ENCODE assay signal across 19 cellular contexts in the genomic region with DNA sequence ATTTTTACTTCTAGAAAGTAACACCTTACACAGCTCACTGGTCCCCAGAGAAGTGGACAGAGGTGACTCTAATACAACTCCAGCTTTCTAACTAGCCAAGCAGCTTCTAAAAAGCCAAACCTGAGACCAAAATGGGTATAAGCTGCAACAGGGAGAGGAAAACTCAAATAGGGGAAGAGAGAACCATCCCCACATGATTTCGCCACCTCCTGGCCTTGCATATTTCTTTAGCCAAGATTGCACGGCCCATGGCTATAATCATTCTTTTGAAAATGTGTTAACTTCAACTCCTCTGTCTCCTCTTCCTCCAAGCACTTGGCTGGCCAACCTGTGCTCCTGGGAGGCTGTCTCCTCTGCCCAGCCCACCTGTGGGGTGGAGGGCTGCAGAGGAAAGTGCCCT. TPM values are rescaled to one million over a fixed set of nuclear protein-coding genes. Genes with fewer than 3 reads are reported as not detected.
"Had no signal": no experiment of that assay in that cellular context is flagged by ENCODE, and none has a peak within 500 bp of the region (broad histone marks: within the 10 kb centered on the region; RNA-seq: fewer than 3 reads in every experiment).

No MANE protein-coding gene starts in this region.

- H3K9me3 Mint-ChIP-seq: activated CD4-positive, alpha-beta T cell treated with anti-CD3 and anti-CD28 coated beads, Interleukin-2, amount 10 ng/mL, durations not matched to agents 7 days and 5 days; activated naive CD4-positive, alpha-beta T cell treated with anti-CD3 and anti-CD28 coated beads for 36 hours; activated naive CD8-positive, alpha-beta T cell treated with anti-CD3 and anti-CD28 coated beads, Interleukin-2, amount 50 U/mL, for 24 hours; activated T-cell treated with anti-CD3 and anti-CD28 coated beads, Interleukin-2, amount 50 U/mL, for 24 hours; central memory CD8-positive, alpha-beta T cell; natural killer cell had no signal

- H3K27ac Mint-ChIP-seq: activated CD4-positive, alpha-beta T cell treated with anti-CD3 and anti-CD28 coated beads, Interleukin-2, amount 10 ng/mL, durations not matched to agents 7 days and 5 days; activated CD8-positive, alpha-beta T cell treated with anti-CD3 and anti-CD28 coated beads, Interleukin-2, amount 10 ng/mL, durations not matched to agents 7 days and 5 days; activated naive CD4-positive, alpha-beta T cell treated with anti-CD3 and anti-CD28 coated beads for 36 hours; activated naive CD8-positive, alpha-beta T cell treated with anti-CD3 and anti-CD28 coated beads, Interleukin-2, amount 50 U/mL, for 24 hours; activated T-cell treated with anti-CD3 and anti-CD28 coated beads, Interleukin-2, amount 50 U/mL, for 24 hours; natural killer cell had no signal

- DNase-seq: activated CD4-positive, alpha-beta T cell treated with anti-CD3 and anti-CD28 coated beads, Interleukin-2, amount 10 ng/mL, durations not matched to agents 7 days and 5 days; activated CD8-positive, alpha-beta T cell treated with anti-CD3 and anti-CD28 coated beads, Interleukin-2, amount 10 ng/mL, durations not matched to agents 7 days and 5 days; activated naive CD4-positive, alpha-beta T cell treated with anti-CD3 and anti-CD28 coated beads for 36 hours; activated naive CD8-positive, alpha-beta T cell treated with anti-CD3 and anti-CD28 coated beads, Interleukin-2, amount 50 U/mL, for 24 hours; activated T-cell treated with anti-CD3 and anti-CD28 coated beads, Interleukin-2, amount 50 U/mL, for 24 hours; colonic mucosa; hypothalamus; natural killer cell; occipital lobe; stimulated activated CD4-positive, alpha-beta T cell treated with anti-CD3 and anti-CD28 coated beads, Interleukin-2, amount 100 ng/mL, for 24 hours; stimulated activated naive CD8-positive, alpha-beta T cell treated with anti-CD3 and anti-CD28 coated beads, Interleukin-15, Interleukin-2, amounts not matched to agents 100 U/mL and 50 U/mL, for 24 hours; substantia nigra; T1000; tibial artery had no signal

- H3K4me3 ChIP-seq: ascending aorta, colonic mucosa, lung, right atrium auricular region, tibial artery, vagina had no signal

- H3K36me3 Mint-ChIP-seq: natural killer cell had no signal

- H3K4me3 Mint-ChIP-seq: activated CD4-positive, alpha-beta T cell treated with anti-CD3 and anti-CD28 coated beads, Interleukin-2, amount 10 ng/mL, durations not matched to agents 7 days and 5 days; activated CD8-positive, alpha-beta T cell treated with anti-CD3 and anti-CD28 coated beads, Interleukin-2, amount 10 ng/mL, durations not matched to agents 7 days and 5 days; activated naive CD4-positive, alpha-beta T cell treated with anti-CD3 and anti-CD28 coated beads for 36 hours; activated naive CD8-positive, alpha-beta T cell treated with anti-CD3 and anti-CD28 coated beads, Interleukin-2, amount 50 U/mL, for 24 hours; activated T-cell treated with anti-CD3 and anti-CD28 coated beads, Interleukin-2, amount 50 U/mL, for 24 hours; central memory CD8-positive, alpha-beta T cell; natural killer cell had no signal

- H3K4me1 Mint-ChIP-seq: central memory CD8-positive, alpha-beta T cell; natural killer cell had no signal

RNA-seq across cellular contexts. Expression of a gene that starts 36.1 kb away (rescaled TPM):
- total RNA-seq: activated CD4-positive, alpha-beta T cell treated with anti-CD3 and anti-CD28 coated beads, Interleukin-2, amount 10 ng/mL, durations not matched to agents 7 days and 5 days; natural killer cell had no signal
